ENCODE assay signal across 8 cellular contexts in the genomic region with DNA sequence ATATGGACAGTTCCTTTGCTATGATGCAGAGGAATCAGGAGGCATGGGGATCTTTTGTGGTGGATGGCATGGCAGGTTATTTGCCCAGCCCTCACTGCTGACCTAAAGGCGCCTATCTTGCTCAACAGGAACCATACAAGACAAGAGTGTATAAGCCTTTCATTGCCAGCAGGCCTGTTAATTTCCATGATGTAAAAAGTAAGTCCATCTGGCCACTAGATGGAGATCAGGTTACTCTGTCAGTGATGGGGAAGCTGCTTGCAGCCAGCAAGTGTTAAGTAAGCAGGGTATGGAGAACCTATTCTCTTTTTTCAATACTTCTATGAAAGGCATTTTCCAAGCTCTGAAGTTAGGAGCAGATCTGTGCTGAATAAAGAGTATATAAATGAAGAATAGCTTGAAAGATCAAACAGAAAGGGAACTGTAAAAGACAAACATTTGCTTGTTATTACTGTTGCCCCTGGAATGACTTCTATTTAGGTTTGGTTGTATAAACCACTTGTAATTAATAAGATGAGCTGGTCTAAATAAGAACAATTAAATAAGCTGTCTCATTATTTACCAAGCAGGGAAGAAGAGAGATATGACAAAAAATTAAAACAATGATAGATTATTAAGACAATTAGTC.
DNase-seq lines count a peak whose midpoint lies in the region; FAIRE-seq and TF ChIP-seq lines count a peak whose summit lies in the region.

No MANE protein-coding gene starts in this region.

- no peak overlapping the region for H2AFZ ChIP-seq in Loucy (ENCODE audit: low read length)

- H3K36me3 ChIP-seq in Loucy (ENCODE audit: insufficient read depth, low read length) (no peaks in the 10 kb centered on the region), Peyer's patch (no peaks in the 10 kb centered on the region), small intestine (ENCODE audit: control insufficient read depth in 2 of 2, insufficient read depth in 2 of 2, low read length in 2 of 2) (no peaks in the 10 kb centered on the region)

- DNase-seq in activated gamma-delta T cell treated with Interleukin-2 at 50 U/mL for 16 hours = peak; percentile 14
- no peak for DNase-seq in activated gamma-delta T cell (lab: John Stamatoyannopoulos, UW)
- DNase-seq in H54 (ENCODE audit: insufficient read length, low spot score) = peak; percentile 7
- DNase-seq in Peyer's patch = peak in 1 of 3 donors; percentile 59
- peak; percentile 83 for DNase-seq in brain pericyte (ENCODE audit: low read depth, low spot score)
- peak; percentile 41 for DNase-seq in iPS DF 4.7 (ENCODE audit: extremely low read depth, low spot score)
- peak; percentile 82 for DNase-seq in small intestine

- H3K4me2 ChIP-seq in Loucy (ENCODE audit: low read depth, low read length, poor library complexity, severe bottlenecking) = no peak overlapping the region

- H3K9ac ChIP-seq in Loucy (ENCODE audit: low read depth, low read length, poor library complexity, severe bottlenecking) = no peak overlapping the region

- 16 to 33% (median 20%) methylated on average over 1 of the region's 1 CpG for WGBS in small intestine, 3 donors

- H4K20me1 ChIP-seq in Loucy (ENCODE audit: insufficient read depth, low read length, poor library complexity, severe bottlenecking) = no peaks in the 10 kb centered on the region

- H3K4me1 ChIP-seq in Loucy (ENCODE audit: insufficient read depth, low read length, poor library complexity, severe bottlenecking) (no peaks in the 10 kb centered on the region), Peyer's patch (no peaks in the 10 kb centered on the region), small intestine (ENCODE audit: control insufficient read depth in 2 of 2, insufficient read depth in 1 of 2, low read depth in 1 of 2, low read length in 1 of 2) (no peaks in the 10 kb centered on the region)

- H3K9me3 ChIP-seq in Loucy (ENCODE audit: insufficient read depth, low read depth, low read length) = no peaks in the 10 kb centered on the region
- no peaks in the 10 kb centered on the region for H3K9me3 ChIP-seq in Peyer's patch
- H3K9me3 ChIP-seq in small intestine (ENCODE audit: control insufficient read depth, low read depth) = no peaks in the 10 kb centered on the region

- no peak overlapping the region for H3K27ac ChIP-seq in Peyer's patch
- H3K27ac ChIP-seq in small intestine (ENCODE audit: low read depth in 1 of 2, low read length in 1 of 2) = no peak overlapping the region

- TF ChIP-seq CTCF in Loucy (conservative IDR thresholded peaks at IDR 0.05; ENCODE audit: low read length) = peak; percentile 89
- peak; percentile 25 to 88 (median 77) for TF ChIP-seq CTCF in Peyer's patch (IDR thresholded peaks at IDR 0.05)

- no peak for TF ChIP-seq POLR2A in H54 (IDR thresholded peaks at IDR 0.05; ENCODE audit: low read depth, low read length)
- TF ChIP-seq POLR2A in Peyer's patch (IDR thresholded peaks at IDR 0.05) = no peak

- H3K27me3 ChIP-seq in Loucy (ENCODE audit: insufficient read depth, low read length, poor library complexity, severe bottlenecking) = no peaks in the 10 kb centered on the region
- H3K27me3 ChIP-seq in Peyer's patch = no peaks in the 10 kb centered on the region
- no peaks in the 10 kb centered on the region for H3K27me3 ChIP-seq in small intestine (ENCODE audit: control insufficient read depth in 2 of 2, insufficient read depth in 2 of 2, low read length in 2 of 2)

- FAIRE-seq in H54 (lab: Jason Lieb, UNC) (peak; percentile 95), small intestine (lab: Jason Lieb, UNC) (peak; percentile 26)

- no peaks in the 10 kb centered on the region for H3K79me2 ChIP-seq in Loucy (ENCODE audit: insufficient read depth, low read length)

- no peak overlapping the region for H3K4me3 ChIP-seq in Loucy (ENCODE audit: low read length, poor library complexity, severe bottlenecking)
- no peak overlapping the region for H3K4me3 ChIP-seq in Peyer's patch
- H3K4me3 ChIP-seq in small intestine (ENCODE audit: low read depth in 1 of 2, low read length in 2 of 2) = no peak overlapping the region

- no peaks in the 10 kb centered on the region for H3F3A ChIP-seq in Loucy (ENCODE audit: low read depth)

- H3K9me2 ChIP-seq in Loucy (replicated peaks; ENCODE audit: low read depth, low read length) = no peaks in the 10 kb centered on the region
